Comparison of ENCODE assay signal across 26 cellular contexts in genomic region chr2:232779935-232780334, GRCh38. TPM values are rescaled to one million over a fixed set of nuclear protein-coding genes. Genes with fewer than 3 reads are reported as not detected.
A peak's percentile ranks its signal among the peaks of the same experiment; 100 is the strongest.
DNase-seq lines count a peak whose midpoint lies in the region; ATAC-seq and TF ChIP-seq lines count a peak whose summit lies in the region.
"Had no signal": no experiment of that assay in that cellular context is flagged by ENCODE, and none has a peak within 500 bp of the region (broad histone marks: within the 10 kb centered on the region; RNA-seq: fewer than 3 reads in every experiment).

No MANE protein-coding gene starts in this region.

- no peaks in the 10 kb centered on the region for H3K9me3 ChIP-seq in left ventricle myocardium inferior (replicated peaks)
- no peaks in the 10 kb centered on the region for H3K9me3 ChIP-seq in stomach smooth muscle (ENCODE audit: control insufficient read depth in 2 of 2, low read length in 2 of 2)
- H3K9me3 ChIP-seq: A549, heart right ventricle, spleen had no signal

- ATAC-seq in Right ventricle myocardium inferior, result peak; percentile 16
- ATAC-seq: A549, GM12878, SK-N-SH treated with all-trans-retinoic acid at 6 μM for 48 hours had no signal

- H3K36me3 ChIP-seq in left ventricle myocardium inferior (peaks cover 20% of the 10 kb centered on the region), stomach smooth muscle (ENCODE audit: control insufficient read depth in 2 of 2, insufficient read depth in 2 of 2, low read length in 2 of 2) (peaks cover 0 to 1% of the 10 kb centered on the region in 2 donors)
- H3K36me3 ChIP-seq: neural progenitor cell had no signal

- H3K27me3 ChIP-seq in left ventricle myocardium inferior (ENCODE audit: low read depth), result no peaks in the 10 kb centered on the region
- H3K27me3 ChIP-seq in stomach smooth muscle (ENCODE audit: control insufficient read depth in 1 of 2, insufficient read depth in 2 of 2, low read length in 2 of 2), result no peaks in the 10 kb centered on the region
- H3K27me3 ChIP-seq: dorsolateral prefrontal cortex, heart right ventricle, neural progenitor cell, spleen had no signal

- no peak overlapping the region for H3K9ac ChIP-seq in stomach smooth muscle (ENCODE audit: low read length in 2 of 2)
- H3K9ac ChIP-seq: neural progenitor cell had no signal

- DNase-seq in Right ventricle myocardium inferior (ENCODE audit: missing footprints) (no peak), left ventricle myocardium inferior (no peak), astrocyte of the spinal cord (ENCODE audit: low read depth, low spot score) (peak; percentile 16), lung microvascular endothelial cell (ENCODE audit: low read depth in 2 of 2) (peak; percentile 5 to 74), SW 1271 (lab: John Stamatoyannopoulos, UW) (no peak)
- no peak for DNase-seq in activated naive CD4-positive, alpha-beta T cell treated with anti-CD3 and anti-CD28 coated beads, Interleukin-2, amount 50 U/mL, for 16 hours
- no peak for DNase-seq in activated naive CD4-positive, alpha-beta T cell (lab: John Stamatoyannopoulos, UW)
- DNase-seq: activated B cell treated with CpG ODN at 0.5 μM for 24 hours; activated CD4-positive, alpha-beta memory T cell treated with anti-CD3 and anti-CD28 coated beads for 36 hours; DND-41; dorsolateral prefrontal cortex; HFFc6; NCI-H1048; NCI-H1930; NCI-H446 treated with DMSO at 0.1 percent for 48 hours; spleen; stimulated activated CD4-positive, alpha-beta T cell treated with anti-CD3 and anti-CD28 coated beads, Interleukin-4, amount 100 ng/mL, for 4 hours had no signal

- in situ Hi-C loops in astrocyte of the spinal cord (cut with HindIII; ENCODE audit: low sequenced_read_pairs), result no loop called here

- H3K4me1 ChIP-seq in left ventricle myocardium inferior (peaks cover 7% of the 10 kb centered on the region), stomach smooth muscle (ENCODE audit: control insufficient read depth, insufficient read depth, low read length) (peaks cover 8% of the 10 kb centered on the region)
- H3K4me1 ChIP-seq: spleen had no signal

- no peak overlapping the region for H3K27ac ChIP-seq in left ventricle myocardium inferior (replicated peaks)
- H3K27ac ChIP-seq in stomach smooth muscle (ENCODE audit: low read length), result peak overlapping the region; percentile 42
- H3K27ac ChIP-seq: A549, heart right ventricle, neural progenitor cell, spleen had no signal

- intact Hi-C loops in Right ventricle myocardium inferior (cut with DNase I) (no loop called here), left ventricle myocardium inferior (cut with micrococcal nuclease) (no loop called here)

- TF ChIP-seq CTCF in left ventricle myocardium inferior (IDR thresholded peaks at IDR 0.05; ENCODE audit: borderline replicate concordance), result no peak
- TF ChIP-seq CTCF in astrocyte of the spinal cord (IDR thresholded peaks at IDR 0.05; ENCODE audit: low read depth, low read length), result no peak

- no peak overlapping the region for H3K4me3 ChIP-seq in left ventricle myocardium inferior
- no peak overlapping the region for H3K4me3 ChIP-seq in astrocyte of the spinal cord (ENCODE audit: low read depth, low read length)
- H3K4me3 ChIP-seq in stomach smooth muscle (ENCODE audit: low read length in 2 of 2), result no peak overlapping the region
- H3K4me3 ChIP-seq: A549, dorsolateral prefrontal cortex, GM12878, heart right ventricle, neural progenitor cell, spleen had no signal

RNA-seq across cellular contexts. Expression of gene KCNJ13, which starts 3.6 kb away (rescaled TPM):
- total RNA-seq in Right ventricle myocardium inferior (not detected), left ventricle myocardium inferior (not detected), lung microvascular endothelial cell (not detected in 2 replicates)
- total RNA-seq: activated B cell treated with CpG ODN at 0.5 μM for 24 hours; activated CD4-positive, alpha-beta memory T cell treated with anti-CD3 and anti-CD28 coated beads for 36 hours; B cell; cardiac septum; GM12878; heart right ventricle; HFFc6; pulmonary artery endothelial cell; spleen had no signal

Comparison
In these comparisons a context has a peak if more than half of its experiments do, and no peak if none do; other contexts are left out.
1. DNase-seq: peak in astrocyte of the spinal cord (single experiment) and lung microvascular endothelial cell (2 of 2); none in Right ventricle myocardium inferior (single experiment), left ventricle myocardium inferior (single experiment), SW 1271 (0 of 2), activated naive CD4-positive, alpha-beta T cell treated with anti-CD3 and anti-CD28 coated beads, Interleukin-2, amount 50 U/mL, for 16 hours (single experiment) and activated naive CD4-positive, alpha-beta T cell (0 of 4).